ENCODE assay signal across 10 cellular contexts in the genomic region with DNA sequence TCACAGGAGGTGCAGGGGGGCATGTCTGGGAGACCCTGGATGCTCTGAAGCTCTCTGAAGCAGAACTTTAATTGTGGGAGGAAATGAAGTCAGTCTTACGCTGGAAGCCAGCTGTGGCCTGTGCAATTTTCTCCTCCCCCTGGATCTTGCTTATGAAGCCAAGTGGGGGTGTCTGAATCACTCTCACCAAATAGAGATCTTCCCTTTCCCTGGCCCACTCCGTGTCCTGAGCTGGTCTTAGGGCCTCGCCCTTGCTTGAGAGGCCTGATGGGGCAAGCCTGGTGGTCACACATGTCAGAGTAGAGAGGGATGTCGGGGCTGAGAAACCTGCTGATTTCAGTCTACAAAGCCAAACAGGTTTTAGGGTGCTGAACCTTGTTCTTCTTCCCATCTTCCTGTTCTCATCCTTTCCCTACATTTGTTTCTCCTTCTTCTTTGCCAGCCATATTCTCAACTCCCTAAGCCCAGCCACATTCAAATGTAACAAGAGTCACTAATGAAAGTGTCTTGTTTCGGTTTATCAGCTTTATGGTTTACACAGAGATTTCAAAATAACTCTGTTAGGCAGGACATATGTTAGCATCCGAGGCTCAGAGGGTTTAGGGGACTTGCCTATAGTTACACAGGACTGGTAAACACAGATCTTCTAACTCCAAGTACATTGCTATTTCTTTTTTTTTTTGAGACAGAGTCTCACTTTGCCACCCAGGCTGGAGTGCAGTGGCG.
DNase-seq lines count a peak whose midpoint lies in the region; ATAC-seq, FAIRE-seq and TF ChIP-seq lines count a peak whose summit lies in the region.
"Had no signal": no experiment of that assay in that cellular context is flagged by ENCODE, and none has a peak within 500 bp of the region (broad histone marks: within the 10 kb centered on the region; RNA-seq: fewer than 3 reads in every experiment).

No MANE protein-coding gene starts in this region.

- peaks cover 0 to 3% (median 0%) of the 10 kb centered on the region in 4 donors for H3K27me3 ChIP-seq in liver (ENCODE audit: control insufficient read depth in 4 of 4, insufficient read depth in 4 of 4, low read length in 3 of 4)
- peaks cover 1 to 12% of the 10 kb centered on the region in 2 experiments for H3K27me3 ChIP-seq in HepG2 (ENCODE audit: control insufficient read depth in 1 of 2, insufficient read depth in 2 of 2, low read length in 2 of 2)
- no peaks in the 10 kb centered on the region for H3K27me3 ChIP-seq in fibroblast of lung (ENCODE audit: control insufficient read depth, insufficient read depth, low read length)

- H3K36me3 ChIP-seq in liver (ENCODE audit: control insufficient read depth in 4 of 4, insufficient read depth in 3 of 4, low read depth in 1 of 4, low read length in 3 of 4) (no peaks in the 10 kb centered on the region), HepG2 (replicated peaks in 1 of 2; ENCODE audit: control insufficient read depth in 1 of 2, insufficient read depth in 2 of 2, low read length in 2 of 2) (no peaks in the 10 kb centered on the region), fibroblast of lung (ENCODE audit: control insufficient read depth, insufficient read depth, low read length) (peaks cover 1% of the 10 kb centered on the region)

- intact Hi-C loops in HepG2 (cut with micrococcal nuclease; ENCODE audit: unreplicated experiment), result no loop called here

- H3K27me3 Mint-ChIP-seq in nephron progenitor cell (ENCODE audit: low read depth, poor library complexity), result peaks cover 43% of the 10 kb centered on the region

- peak overlapping the region; percentile 46 for H3K4me3 Mint-ChIP-seq in nephron progenitor cell
- H3K4me3 Mint-ChIP-seq: activated naive CD8-positive, alpha-beta T cell treated with anti-CD3 and anti-CD28 coated beads, Interleukin-2, amount 10 ng/mL, durations not matched to agents 7 days and 5 days had no signal

- H3K27ac Mint-ChIP-seq in nephron progenitor cell, result peak overlapping the region; percentile 73
- H3K27ac Mint-ChIP-seq: activated naive CD8-positive, alpha-beta T cell treated with anti-CD3 and anti-CD28 coated beads, Interleukin-2, amount 10 ng/mL, durations not matched to agents 7 days and 5 days had no signal

- DNase-seq in HepG2 (ENCODE audit: low spot score), result no peak
- DNase-seq in fibroblast of lung (ENCODE audit: low read depth in 2 of 2), result peak; percentile 76 to 77
- DNase-seq in nephron progenitor cell, result no peak
- no peak for DNase-seq in HuH-7.5 (ENCODE audit: low spot score)
- no peak for DNase-seq in activated CD4-positive, alpha-beta T cell treated with anti-CD3 and anti-CD28 coated beads, Interleukin-2, amount 50 U/mL, for 4 hours
- DNase-seq in GM10248 (ENCODE audit: extremely low spot score), result no peak
- DNase-seq in NCI-H1930 (lab: John Stamatoyannopoulos, UW), result no peak
- DNase-seq: activated naive CD8-positive, alpha-beta T cell treated with anti-CD3 and anti-CD28 coated beads, Interleukin-2, amount 10 ng/mL, durations not matched to agents 7 days and 5 days; NCI-H345 had no signal

- H3K27ac ChIP-seq in liver (ENCODE audit: low read depth in 1 of 2, low read length in 2 of 2), result peak overlapping the region; percentile 25 to 65
- H3K27ac ChIP-seq in HepG2 (ENCODE audit: extremely low read length, insufficient read depth, low read length), result no peak overlapping the region
- peak overlapping the region; percentile 43 for H3K27ac ChIP-seq in fibroblast of lung (ENCODE audit: insufficient read depth, low read length)

- H3K9me3 ChIP-seq in liver (ENCODE audit: control insufficient read depth in 4 of 4, low read length in 3 of 4) (no peaks in the 10 kb centered on the region), HepG2 (ENCODE audit: low read length) (no peaks in the 10 kb centered on the region), fibroblast of lung (ENCODE audit: control insufficient read depth, insufficient read depth, low read depth, low read length) (no peaks in the 10 kb centered on the region)

- CTCF ChIA-PET in HepG2 (lab: Yijun Ruan, JAX; ENCODE audit: low intra/inter-chr PET ratio, low total read pairs), result no interaction called here
- CTCF ChIA-PET in GM10248 (lab: Yijun Ruan, JAX), result interaction anchor here (3.1 kb wide), 1 partner anchor 10 kb away, joined by 16 read pairs; no protein-coding TSS in a partner anchor

- TF ChIP-seq EP300 in HepG2 (IDR thresholded peaks at IDR 0.05; ENCODE audit: low read depth in 2 of 2, low read length in 2 of 2) (no peak), HepG2 (CRISPR knock-in tag; IDR thresholded peaks at IDR 0.05; ENCODE audit: borderline replicate concordance) (no peak)

- no peak for ATAC-seq in HepG2

- H4K20me1 ChIP-seq in HepG2 (ENCODE audit: insufficient read depth, low read length), result no peaks in the 10 kb centered on the region
- H4K20me1 ChIP-seq in fibroblast of lung (ENCODE audit: control insufficient read depth, extremely low read depth, insufficient read depth, low read length), result no peaks in the 10 kb centered on the region

- H3K4me1 ChIP-seq in liver (ENCODE audit: control insufficient read depth in 4 of 4, insufficient read depth in 4 of 4, low read length in 3 of 4) (peaks cover 0 to 5% (median 5%) of the 10 kb centered on the region in 4 donors), HepG2 (ENCODE audit: insufficient read depth, low read length) (peaks cover 18% of the 10 kb centered on the region), fibroblast of lung (ENCODE audit: control insufficient read depth, extremely low read depth, insufficient read depth, low read length) (peaks cover 12% of the 10 kb centered on the region)

- H2AFZ ChIP-seq in HepG2 (ENCODE audit: low read length) (no peak overlapping the region), fibroblast of lung (ENCODE audit: low read length) (peak overlapping the region; percentile 90)

- TF ChIP-seq POLR2A in HepG2 (IDR thresholded peaks at IDR 0.05; ENCODE audit: insufficient read depth in 1 of 2, low read depth in 2 of 2, low read length in 2 of 2), result no peak

- in situ Hi-C loops in HepG2 (cut with HindIII; ENCODE audit: extremely low pct_ligation_motif_present, low pct_unique_long_range_greater_than_20kb), result loop anchor here (25.0 kb wide), 1 partner anchor 450 kb away; no protein-coding TSS in a partner anchor

- no peaks in the 10 kb centered on the region for H3K79me2 ChIP-seq in HepG2 (ENCODE audit: insufficient read depth, low read length)
- H3K79me2 ChIP-seq in fibroblast of lung (ENCODE audit: control insufficient read depth, insufficient read depth, low read length), result no peaks in the 10 kb centered on the region

- BruUV-seq in HepG2 (replicated peaks; lab: Mats Ljungman, UMichigan), result no TSS peak

- H3K4me2 ChIP-seq in HepG2 (ENCODE audit: low read depth, low read length) (no peak overlapping the region), fibroblast of lung (ENCODE audit: extremely low read depth, insufficient read depth, low read length) (peak overlapping the region; percentile 44)

- peaks cover 26% of the 10 kb centered on the region for H3K36me3 Mint-ChIP-seq in nephron progenitor cell (ENCODE audit: low read depth)
- H3K36me3 Mint-ChIP-seq: activated naive CD8-positive, alpha-beta T cell treated with anti-CD3 and anti-CD28 coated beads, Interleukin-2, amount 10 ng/mL, durations not matched to agents 7 days and 5 days had no signal

- FAIRE-seq in HepG2 (lab: Jason Lieb, UNC), result no peak

- no peak overlapping the region for H3K4me3 ChIP-seq in liver (ENCODE audit: low read depth in 1 of 3, low read length in 3 of 3)
- H3K4me3 ChIP-seq in HepG2 (replicated peaks in 1 of 3; ENCODE audit: insufficient read depth in 1 of 3, low read depth in 2 of 3, low read length in 3 of 3), result no peak overlapping the region
- H3K4me3 ChIP-seq in fibroblast of lung (replicated peaks in 1 of 4; ENCODE audit: control extremely low read depth in 1 of 4, insufficient read depth in 1 of 4, low read depth in 3 of 4, low read length in 4 of 4), result peak overlapping the region in 1 of 4 experiments; percentile 9

- TF ChIP-seq CTCF in liver (IDR thresholded peaks at IDR 0.05; ENCODE audit: low read depth, low read length, missing input control), result no peak
- no peak for TF ChIP-seq CTCF in HepG2 (CRISPR knock-in tag; IDR thresholded peaks at IDR 0.05)
- no peak for TF ChIP-seq CTCF in fibroblast of lung (conservative IDR thresholded peaks at IDR 0.05 in 1 of 2, IDR thresholded peaks at IDR 0.05 in 1 of 2; ENCODE audit: low read depth in 1 of 2, low read length in 2 of 2)
- TF ChIP-seq CTCF in nephron progenitor cell (IDR thresholded peaks at IDR 0.05), result no peak
- TF ChIP-seq CTCF in GM10248 (IDR thresholded peaks at IDR 0.05; ENCODE audit: control extremely low read depth, extremely low read depth, low read depth, missing control alignments), result no peak

- WGBS in liver, result 76% methylated on average over 7 of the region's 7 CpGs
- 70% methylated on average over 7 of the region's 7 CpGs for WGBS in HepG2 (ENCODE audit: low lambda C conversion rate)

- TF ChIP-seq RAD21 in liver (IDR thresholded peaks at IDR 0.05) (no peak), HepG2 (CRISPR knock-in tag; IDR thresholded peaks at IDR 0.05) (no peak)

- H3K9me3 Mint-ChIP-seq in nephron progenitor cell, result no peaks in the 10 kb centered on the region
- H3K9me3 Mint-ChIP-seq: activated naive CD8-positive, alpha-beta T cell treated with anti-CD3 and anti-CD28 coated beads, Interleukin-2, amount 10 ng/mL, durations not matched to agents 7 days and 5 days had no signal

- H3K4me1 Mint-ChIP-seq in nephron progenitor cell, result peaks cover 72% of the 10 kb centered on the region

- no peak overlapping the region for H3K9ac ChIP-seq in liver (ENCODE audit: low read depth in 1 of 2, low read length in 2 of 2)
- no peak overlapping the region for H3K9ac ChIP-seq in HepG2 (ENCODE audit: insufficient read depth, low read depth, low read length)
- H3K9ac ChIP-seq in fibroblast of lung (ENCODE audit: insufficient read depth, low read length), result no peak overlapping the region

- POLR2A ChIA-PET in HepG2 (lab: Yijun Ruan, JAX), result no interaction called here
- POLR2A ChIA-PET in GM10248 (lab: Yijun Ruan, JAX), result no interaction called here

TF ChIP-seq in liver, 16 proteins besides CTCF, POLR2A, EP300 and RAD21 (continues in another document):
- TF ChIP-seq, protein P1, sequence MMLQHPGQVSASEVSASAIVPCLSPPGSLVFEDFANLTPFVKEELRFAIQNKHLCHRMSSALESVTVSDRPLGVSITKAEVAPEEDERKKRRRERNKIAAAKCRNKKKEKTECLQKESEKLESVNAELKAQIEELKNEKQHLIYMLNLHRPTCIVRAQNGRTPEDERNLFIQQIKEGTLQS (IDR thresholded peaks at IDR 0.05), result no peak
- TF ChIP-seq FOXA1 (IDR thresholded peaks at IDR 0.05), result no peak
- TF ChIP-seq EGR1 (IDR thresholded peaks at IDR 0.05; ENCODE audit: low read depth in 2 of 2), result no peak

TF ChIP-seq in HepG2, 621 proteins besides CTCF, POLR2A, EP300 and RAD21 (continues in another document):
- TF ChIP-seq SNRNP70 (IDR thresholded peaks at IDR 0.05; ENCODE audit: low read depth, low read length), result no peak
- no peak for TF ChIP-seq ZNF557 (CRISPR knock-in tag; IDR thresholded peaks at IDR 0.05)
- no peak for TF ChIP-seq CCDC6 (CRISPR knock-in tag; IDR thresholded peaks at IDR 0.05)

Comparison
In these comparisons a context has a peak if more than half of its experiments do, and no peak if none do; other contexts are left out.
1. DNase-seq: peak in fibroblast of lung (2 of 2); none in HepG2 (single experiment), nephron progenitor cell (single experiment), HuH-7.5 (single experiment), activated CD4-positive, alpha-beta T cell treated with anti-CD3 and anti-CD28 coated beads, Interleukin-2, amount 50 U/mL, for 4 hours (0 of 2), GM10248 (single experiment) and NCI-H1930 (0 of 2).